8 cellular contexts compared by ENCODE assay signal in the genomic region with DNA sequence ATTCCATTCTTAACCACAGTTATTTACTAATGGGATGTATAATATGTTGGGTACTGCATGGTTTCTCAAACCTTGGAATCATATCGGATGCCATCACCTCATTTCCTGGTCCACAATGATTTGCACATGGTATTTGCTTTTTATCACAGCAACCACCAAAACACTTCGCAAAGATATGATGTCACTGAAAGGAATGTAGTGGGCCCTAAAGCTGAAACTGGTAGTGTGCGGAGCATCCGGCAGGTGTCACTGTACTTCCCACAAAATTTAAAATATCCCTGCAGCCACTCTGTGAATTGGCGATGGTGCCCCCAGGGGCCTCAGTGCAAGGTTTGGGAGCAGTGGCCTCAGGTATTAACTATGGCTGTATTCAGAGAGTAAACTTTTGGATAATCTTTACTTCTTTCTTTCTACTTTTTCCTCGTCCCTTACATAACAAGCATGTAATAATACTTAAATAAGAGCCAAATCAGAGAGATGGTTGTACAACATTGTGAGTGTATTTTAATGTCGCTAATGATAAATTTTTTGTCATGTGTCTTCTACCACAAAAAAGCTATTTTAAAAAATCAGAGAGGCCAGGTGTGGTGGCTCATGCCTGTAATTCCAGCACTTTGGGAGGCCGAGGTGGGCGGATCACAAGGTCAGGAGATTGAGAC.
DNase-seq lines count a peak whose midpoint lies in the region; ATAC-seq and TF ChIP-seq lines count a peak whose summit lies in the region.

No MANE protein-coding gene starts in this region.

- peaks cover 0 to 6% (median 0%) of the 10 kb centered on the region in 7 donors for H3K9me3 Mint-ChIP-seq in CD14-positive monocyte

- no peak for DNase-seq in CD14-positive monocyte (ENCODE audit: low spot score)
- peak; percentile 40 to 64 for DNase-seq in HAP-1 (ENCODE audit: low spot score in 2 of 2)
- DNase-seq in SJSA1 (ENCODE audit: low read depth in 1 of 2, low spot score in 2 of 2) = peak; percentile 51 to 69
- DNase-seq in fibroblast of villous mesenchyme (ENCODE audit: low read depth) = peak; percentile 84
- DNase-seq in sigmoid colon = peak; percentile 18

- no peaks in the 10 kb centered on the region for H3K36me3 Mint-ChIP-seq in CD14-positive monocyte

- TF ChIP-seq CTCF in CD14-positive monocyte (IDR thresholded peaks at IDR 0.05) (peak; percentile 60), fibroblast of villous mesenchyme (IDR thresholded peaks at IDR 0.05; ENCODE audit: insufficient read depth, low read depth, low read length) (peak; percentile 64), sigmoid colon (IDR thresholded peaks at IDR 0.05) (no peak)

- H3K27me3 Mint-ChIP-seq in CD14-positive monocyte (ENCODE audit: low read depth in 3 of 3) = peaks cover 3 to 12% (median 9%) of the 10 kb centered on the region in 3 donors

- H3K4me3 ChIP-seq in HAP-1 = no peak overlapping the region
- H3K4me3 ChIP-seq in SJSA1 = no peak overlapping the region
- no peak overlapping the region for H3K4me3 ChIP-seq in fibroblast of villous mesenchyme (ENCODE audit: low read depth, low read length)
- no peak overlapping the region for H3K4me3 ChIP-seq in sigmoid colon

- TF ChIP-seq POLR2A in sigmoid colon (IDR thresholded peaks at IDR 0.05) = no peak

- ATAC-seq in GM19324 (IDR thresholded peaks at IDR 0.05; ENCODE audit: low FRiP score, unreplicated experiment) = no peak
- ATAC-seq in GM18861 (IDR thresholded peaks at IDR 0.05; ENCODE audit: unreplicated experiment) = no peak
- ATAC-seq in GM19328 (IDR thresholded peaks at IDR 0.05; ENCODE audit: unreplicated experiment) = no peak

- 61 to 70% methylated on average over 9 of the region's 9 CpGs for WGBS in sigmoid colon, 2 donors

- H3K4me1 ChIP-seq in HAP-1 = no peaks in the 10 kb centered on the region
- H3K4me1 ChIP-seq in SJSA1 (replicated peaks) = no peaks in the 10 kb centered on the region
- no peaks in the 10 kb centered on the region for H3K4me1 ChIP-seq in sigmoid colon

- H3K27ac ChIP-seq in SJSA1 (no peak overlapping the region), sigmoid colon (no peak overlapping the region)

- H3K27me3 ChIP-seq in HAP-1 (ENCODE audit: low read depth) (peaks cover 11% of the 10 kb centered on the region), SJSA1 (replicated peaks) (no peaks in the 10 kb centered on the region), sigmoid colon (no peaks in the 10 kb centered on the region)

- H3K27ac Mint-ChIP-seq in CD14-positive monocyte = no peak overlapping the region

- no peak for TF ChIP-seq EP300 in sigmoid colon (IDR thresholded peaks at IDR 0.05)

- in situ Hi-C loops in HAP-1 (cut with MboI; ENCODE audit: low sequenced_read_pairs) = no loop called here

- H3K36me3 ChIP-seq in HAP-1 (replicated peaks) = no peaks in the 10 kb centered on the region
- H3K36me3 ChIP-seq in SJSA1 = no peaks in the 10 kb centered on the region
- no peaks in the 10 kb centered on the region for H3K36me3 ChIP-seq in sigmoid colon

- no peak overlapping the region for H3K4me3 Mint-ChIP-seq in CD14-positive monocyte

- intact Hi-C loops in CD14-positive monocyte (cut with micrococcal nuclease) (no loop called here), sigmoid colon (cut with DNase I) (loop anchor here (5.0 kb wide), 1 partner anchor 216 kb away; no protein-coding TSS in a partner anchor)

- H3K9me3 ChIP-seq in HAP-1 (no peaks in the 10 kb centered on the region), SJSA1 (replicated peaks) (no peaks in the 10 kb centered on the region), sigmoid colon (no peaks in the 10 kb centered on the region)

- H3K4me1 Mint-ChIP-seq in CD14-positive monocyte = no peaks in the 10 kb centered on the region

Comparison
In these comparisons a context has a peak if more than half of its experiments do, and no peak if none do; other contexts are left out.
1. CTCF ChIP-seq: peak in CD14-positive monocyte (single experiment) and fibroblast of villous mesenchyme (single experiment); none in sigmoid colon (0 of 4).